In genomic region chr15:87720235-87720634, GRCh38 we compare ENCODE assay signal across 7 cellular contexts.
"Had no signal": no experiment of that assay in that cellular context is flagged by ENCODE, and none has a peak within 500 bp of the region (broad histone marks: within the 10 kb centered on the region; RNA-seq: fewer than 3 reads in every experiment).

No MANE protein-coding gene starts in this region.

- H3K4me3 ChIP-seq: GM12878 had no signal

- ATAC-seq: GM12878 had no signal

- FAIRE-seq: G401.6, GM12878, GM12892, GM18507, GM19239 had no signal

- DNase-seq: GDM1, GF-D8 had no signal
